Comparison of ENCODE assay signal across 8 cellular contexts in genomic region chr4:183659029-183659870, GRCh38. TPM values are rescaled to one million over a fixed set of nuclear protein-coding genes. Genes with fewer than 3 reads are reported as not detected.
DNase-seq lines count a peak whose midpoint lies in the region; ATAC-seq and TF ChIP-seq lines count a peak whose summit lies in the region.

RWDD4 (minus strand) TSS chr4:183659185; CDS start chr4:183658952, 233 bp downstream.
TRAPPC11 (plus strand) TSS chr4:183659293; CDS start chr4:183663868, 4,575 bp downstream.

- H3K27me3 ChIP-seq in esophagus (ENCODE audit: control insufficient read depth in 1 of 2, insufficient read depth in 2 of 2, low read length in 2 of 2) (no peaks in the 10 kb centered on the region), muscle layer of colon (ENCODE audit: control insufficient read depth in 1 of 2, insufficient read depth in 2 of 2, low read length in 2 of 2) (no peaks in the 10 kb centered on the region)

- peaks cover 3% of the 10 kb centered on the region for H3K36me3 Mint-ChIP-seq in activated T-cell treated with anti-CD3 and anti-CD28 coated beads, Interleukin-2, amount 50 U/mL, for 4 hours (ENCODE audit: insufficient read depth)

- no peaks in the 10 kb centered on the region for H3K4me1 ChIP-seq in esophagus (ENCODE audit: control insufficient read depth in 2 of 2, insufficient read depth in 2 of 2, low read length in 1 of 2)
- peaks cover 24% of the 10 kb centered on the region for H3K4me1 ChIP-seq in muscle layer of colon (ENCODE audit: insufficient read depth, low read length)

- H3K36me3 ChIP-seq in esophagus (ENCODE audit: control insufficient read depth in 2 of 2, insufficient read depth in 2 of 2, low read length in 1 of 2) (peaks cover 3 to 5% of the 10 kb centered on the region in 2 donors), muscle layer of colon (ENCODE audit: insufficient read depth, low read length) (no peaks in the 10 kb centered on the region)

- peak within 1 kb of the TSS; percentile 85 to 99 for H3K4me3 ChIP-seq in esophagus (ENCODE audit: low read depth in 1 of 2, low read length in 2 of 2)
- peak within 1 kb of the TSS; percentile 54 to 99 for H3K4me3 ChIP-seq in muscle layer of colon (ENCODE audit: low read depth in 1 of 2, low read length in 2 of 2)

- in situ Hi-C loops in KBM-7 (cut with MboI; ENCODE audit: low pct_unique_long_range_greater_than_20kb, low sequenced_read_pairs), result no loop called here

- peaks cover 29% of the 10 kb centered on the region for H3K4me1 Mint-ChIP-seq in activated T-cell treated with anti-CD3 and anti-CD28 coated beads, Interleukin-2, amount 50 U/mL, for 4 hours (ENCODE audit: low read depth)

- no peaks in the 10 kb centered on the region for H3K9me3 ChIP-seq in esophagus (ENCODE audit: control insufficient read depth in 2 of 2, insufficient read depth in 1 of 2, low read depth in 1 of 2, low read length in 1 of 2)
- H3K9me3 ChIP-seq in muscle layer of colon (ENCODE audit: low read length), result no peaks in the 10 kb centered on the region

- peak within 1 kb of the TSS; percentile 94 for H3K4me3 Mint-ChIP-seq in activated T-cell treated with anti-CD3 and anti-CD28 coated beads, Interleukin-2, amount 50 U/mL, for 4 hours

- H3K9ac ChIP-seq in muscle layer of colon (ENCODE audit: low read length), result peak within 1 kb of the TSS; percentile 98

- ATAC-seq in GM21717 (IDR thresholded peaks at IDR 0.05; ENCODE audit: unreplicated experiment), result peak; percentile 100
- ATAC-seq in activated T-cell treated with anti-CD3 and anti-CD28 coated beads, Interleukin-2, amount 50 U/mL, for 4 hours, result peak; percentile 99

- DNase-seq in DMS79 (lab: John Stamatoyannopoulos, UW), result peak; percentile 84
- peak; percentile 98 for DNase-seq in KBM-7
- DNase-seq in activated T-cell treated with anti-CD3 and anti-CD28 coated beads, Interleukin-2, amount 50 U/mL, for 4 hours, result peak; percentile 92
- peak; percentile 94 for DNase-seq in stimulated activated CD8-positive, alpha-beta memory T cell treated with anti-CD3 and anti-CD28 coated beads, Interleukin-7, amount 100 ng/mL, for 24 hours (ENCODE audit: low read depth)

- H3K27ac ChIP-seq in esophagus (ENCODE audit: low read depth in 2 of 2, low read length in 1 of 2) (peak within 1 kb of the TSS; percentile 92 to 97), muscle layer of colon (ENCODE audit: low read depth, low read length) (peak within 1 kb of the TSS; percentile 88)

- no peaks in the 10 kb centered on the region for H3K9me3 Mint-ChIP-seq in activated T-cell treated with anti-CD3 and anti-CD28 coated beads, Interleukin-2, amount 50 U/mL, for 4 hours

- H3K27me3 Mint-ChIP-seq in activated T-cell treated with anti-CD3 and anti-CD28 coated beads, Interleukin-2, amount 50 U/mL, for 4 hours (ENCODE audit: low read depth), result no peaks in the 10 kb centered on the region

- WGBS in esophagus, 2 donors, result 0 to 1% methylated on average over 45 to 57 of the region's 63 CpGs

TF ChIP-seq in PFSK-1, 5 proteins besides CTCF, POLR2A, EP300 and RAD21:
- no peak for TF ChIP-seq TAF1 (IDR thresholded peaks at IDR 0.05; ENCODE audit: borderline replicate concordance, insufficient read depth, low read length)
- peak; percentile 7 for TF ChIP-seq FOXP2 (optimal IDR thresholded peaks at IDR 0.05; ENCODE audit: borderline replicate concordance, extremely low read depth, extremely low read length, insufficient read depth)

RNA-seq across cellular contexts. Expression of gene RWDD4, which starts in this region (rescaled TPM):
- 9.4 TPM for polyA plus RNA-seq in PFSK-1 (2012; ENCODE audit: insufficient read length, low read depth)
- total RNA-seq in activated T-cell treated with anti-CD3 and anti-CD28 coated beads, Interleukin-2, amount 50 U/mL, for 4 hours, result 10 to 100 TPM; 28.0 to 30.7 (median 29.7) TPM
- polyA plus RNA-seq in esophagus, result 10 to 100 TPM in 1 of 2 donors, 1 to 10 TPM in 1; 8.6 to 12.7 TPM

RNA-seq across cellular contexts. Expression of gene TRAPPC11, which starts in this region (rescaled TPM):
- polyA plus RNA-seq in PFSK-1 (2012; ENCODE audit: insufficient read length, low read depth), result 8.5 TPM
- 10 to 100 TPM; 21.2 to 24.3 (median 23.4) TPM for total RNA-seq in activated T-cell treated with anti-CD3 and anti-CD28 coated beads, Interleukin-2, amount 50 U/mL, for 4 hours
- 10 to 100 TPM; 11.6 to 13.7 TPM for polyA plus RNA-seq in esophagus

Comparison
In these comparisons a context has a peak if more than half of its experiments do, and no peak if none do; other contexts are left out.
1. Peak in every context shown above with its lines: DNase-seq, ATAC-seq, H3K4me3 ChIP-seq and H3K27ac ChIP-seq.